ENCODE assay signal across 20 cellular contexts in genomic region chr7:40873248-40873647, GRCh38.
DNase-seq lines count a peak whose midpoint lies in the region; ATAC-seq and TF ChIP-seq lines count a peak whose summit lies in the region.
"Had no signal": no experiment of that assay in that cellular context is flagged by ENCODE, and none has a peak within 500 bp of the region (broad histone marks: within the 10 kb centered on the region; RNA-seq: fewer than 3 reads in every experiment).

No MANE protein-coding gene starts in this region.

- TF ChIP-seq POLR2A in heart left ventricle (IDR thresholded peaks at IDR 0.05), result no peak

- H3K4me3 ChIP-seq in right cardiac atrium (ENCODE audit: low read length), result no peak overlapping the region
- H3K4me3 ChIP-seq in heart left ventricle, result no peak overlapping the region
- H3K4me3 ChIP-seq in mucosa of descending colon, result no peak overlapping the region
- H3K4me3 ChIP-seq in dorsolateral prefrontal cortex, result no peak overlapping the region
- H3K4me3 ChIP-seq: A549; BLaER1 treated with 17β-estradiol and CSF1 and Interleukin-3, amounts not matched to agents 10 nM and 100 nM; GM23248 had no signal

- DNase-seq in right cardiac atrium, result peak in 2 of 3 donors; percentile 40 to 53
- no peak for DNase-seq in heart left ventricle
- DNase-seq in LoVo (ENCODE audit: low spot score), result peak; percentile 68
- peak in 1 of 3 donors; percentile 17 for DNase-seq in mucosa of descending colon
- no peak for DNase-seq in middle frontal gyrus (ENCODE audit: extremely low spot score, low spot score)
- DNase-seq in dorsolateral prefrontal cortex, result no peak
- DNase-seq in left ventricle myocardium superior, result no peak
- DNase-seq: CD8-positive, alpha-beta T cell; DMS 273 treated with DMSO at 0.1 percent for 48 hours; DMS53; DND-41; GDM1; GM23248; HCEC 1CT; HFFc6; KBM-7 had no signal

- no peaks in the 10 kb centered on the region for H3K4me1 ChIP-seq in right cardiac atrium (ENCODE audit: control insufficient read depth, insufficient read depth, low read length)
- H3K4me1 ChIP-seq in heart left ventricle, result no peaks in the 10 kb centered on the region
- no peaks in the 10 kb centered on the region for H3K4me1 ChIP-seq in mucosa of descending colon (ENCODE audit: low read depth)
- H3K4me1 ChIP-seq: A549; BLaER1 treated with 17β-estradiol and CSF1 and Interleukin-3, amounts not matched to agents 10 nM and 100 nM had no signal

- intact Hi-C loops in right cardiac atrium (cut with DNase I), result no loop called here
- intact Hi-C loops in heart left ventricle (cut with DNase I), result no loop called here
- intact Hi-C loops in mucosa of descending colon (cut with DNase I, micrococcal nuclease), result no loop called here
- intact Hi-C loops in dorsolateral prefrontal cortex (cut with DNase I), result no loop called here
- intact Hi-C loops in left ventricle myocardium superior (cut with micrococcal nuclease), result no loop called here

- H3K36me3 ChIP-seq in heart left ventricle (no peaks in the 10 kb centered on the region), mucosa of descending colon (ENCODE audit: low read depth) (no peaks in the 10 kb centered on the region)
- H3K36me3 ChIP-seq: BLaER1 treated with 17β-estradiol and CSF1 and Interleukin-3, amounts not matched to agents 10 nM and 100 nM had no signal

- TF ChIP-seq CTCF in heart left ventricle (IDR thresholded peaks at IDR 0.05) (no peak), mucosa of descending colon (IDR thresholded peaks at IDR 0.05) (no peak), dorsolateral prefrontal cortex (IDR thresholded peaks at IDR 0.05 in 54 of 56, conservative IDR thresholded peaks at IDR 0.05 in 2 of 56; ENCODE audit: low read depth in 1 of 56, partially characterized antibody in 56 of 56) (no peak)

- no peaks in the 10 kb centered on the region for H3K27me3 ChIP-seq in right cardiac atrium (ENCODE audit: control insufficient read depth, insufficient read depth)
- H3K27me3 ChIP-seq in heart left ventricle, result no peaks in the 10 kb centered on the region
- H3K27me3 ChIP-seq in dorsolateral prefrontal cortex, result no peaks in the 10 kb centered on the region
- H3K27me3 ChIP-seq: BLaER1 treated with 17β-estradiol and CSF1 and Interleukin-3, amounts not matched to agents 10 nM and 100 nM had no signal

- WGBS in right cardiac atrium, result 84% methylated on average over 3 of the region's 3 CpGs
- WGBS in heart left ventricle, 4 donors, result 85 to 94% (median 89%) methylated on average over 3 of the region's 3 CpGs

- H3K27ac ChIP-seq in right cardiac atrium (ENCODE audit: low read length) (no peak overlapping the region), heart left ventricle (no peak overlapping the region), dorsolateral prefrontal cortex (no peak overlapping the region)
- H3K27ac ChIP-seq: 22Rv1; A549; BLaER1 treated with 17β-estradiol and CSF1 and Interleukin-3, amounts not matched to agents 10 nM and 100 nM; GM23248 had no signal

- peak; percentile 16 to 97 for ATAC-seq in right cardiac atrium
- ATAC-seq in heart left ventricle, result no peak
- ATAC-seq in mucosa of descending colon, result peak; percentile 36
- ATAC-seq in left ventricle myocardium superior, result no peak
- ATAC-seq: A549; CD8-positive, alpha-beta T cell; HepG2 had no signal

- H3K9me3 ChIP-seq in right cardiac atrium (ENCODE audit: control insufficient read depth, low read length) (peaks cover 2% of the 10 kb centered on the region), heart left ventricle (peaks cover 0 to 28% (median 9%) of the 10 kb centered on the region in 12 donors), mucosa of descending colon (peaks cover 3% of the 10 kb centered on the region)

Comparison
In these comparisons a context has a peak if more than half of its experiments do, and no peak if none do; other contexts are left out.
1. ATAC-seq: peak in right cardiac atrium (2 of 2) and mucosa of descending colon (single experiment); none in heart left ventricle (0 of 4) and left ventricle myocardium superior (single experiment).
2. DNase-seq: peak in right cardiac atrium (2 of 3) and LoVo (single experiment); none in heart left ventricle (0 of 5), middle frontal gyrus (single experiment), dorsolateral prefrontal cortex (0 of 10) and left ventricle myocardium superior (single experiment).